16 cellular contexts compared by ENCODE assay signal in genomic region chr9:135184661-135185459, GRCh38.
DNase-seq lines count a peak whose midpoint lies in the region; ATAC-seq, FAIRE-seq and TF ChIP-seq lines count a peak whose summit lies in the region.
"Had no signal": no experiment of that assay in that cellular context is flagged by ENCODE, and none has a peak within 500 bp of the region (broad histone marks: within the 10 kb centered on the region; RNA-seq: fewer than 3 reads in every experiment).

No MANE protein-coding gene starts in this region.

- intact Hi-C loops in kidney (cut with DNase I) (no loop called here), Caco-2 (cut with micrococcal nuclease; ENCODE audit: unreplicated experiment) (no loop called here)

- H3K4me1 ChIP-seq in kidney (ENCODE audit: control insufficient read depth in 1 of 2, insufficient read depth in 1 of 2, low read depth in 1 of 2, low read length in 2 of 2) (peaks cover 0 to 4% of the 10 kb centered on the region in 2 donors), Caco-2 (no peaks in the 10 kb centered on the region)

- no TSS peak for BruUV-seq in Caco-2 (replicated peaks; lab: Mats Ljungman, UMichigan)

- H3K9me3 Mint-ChIP-seq in WTC11: no peaks in the 10 kb centered on the region
- H3K9me3 Mint-ChIP-seq in type B pancreatic cell: no peaks in the 10 kb centered on the region
- no peaks in the 10 kb centered on the region for H3K9me3 Mint-ChIP-seq in Caco-2 (ENCODE audit: unreplicated experiment)
- H3K9me3 Mint-ChIP-seq: CD4-positive, alpha-beta T cell had no signal

- H3K27me3 Mint-ChIP-seq in WTC11 (ENCODE audit: low read depth): peaks cover 3% of the 10 kb centered on the region; the same call in 1 of the 2 replicates
- H3K27me3 Mint-ChIP-seq in type B pancreatic cell: peaks cover 76% of the 10 kb centered on the region
- peaks cover 22% of the 10 kb centered on the region for H3K27me3 Mint-ChIP-seq in Caco-2 (ENCODE audit: insufficient read depth, unreplicated experiment)

- H3K4me1 Mint-ChIP-seq in WTC11: peaks cover 4% of the 10 kb centered on the region; the same call in 1 of the 2 replicates
- peaks cover 12% of the 10 kb centered on the region for H3K4me1 Mint-ChIP-seq in type B pancreatic cell (ENCODE audit: unreplicated experiment)
- H3K4me1 Mint-ChIP-seq in Caco-2 (ENCODE audit: low read depth, unreplicated experiment): no peaks in the 10 kb centered on the region

- no peak overlapping the region for H3K9ac ChIP-seq in kidney (ENCODE audit: low read length in 2 of 2)
- H3K9ac ChIP-seq: BLaER1 treated with 17β-estradiol and CSF1 and Interleukin-3, amounts not matched to agents 10 nM and 100 nM had no signal

- H3K36me3 Mint-ChIP-seq in WTC11 (no peaks in the 10 kb centered on the region), type B pancreatic cell (no peaks in the 10 kb centered on the region), Caco-2 (ENCODE audit: insufficient read depth, unreplicated experiment) (no peaks in the 10 kb centered on the region)

- no peak overlapping the region for H3K4me3 ChIP-seq in kidney (ENCODE audit: low read length in 2 of 2)
- H3K4me3 ChIP-seq in Caco-2 (ENCODE audit: low read depth, low read length): no peak overlapping the region
- H3K4me3 ChIP-seq: BLaER1 treated with 17β-estradiol and CSF1 and Interleukin-3, amounts not matched to agents 10 nM and 100 nM had no signal

- H3K27ac Mint-ChIP-seq in WTC11 (no peak overlapping the region), type B pancreatic cell (no peak overlapping the region), Caco-2 (ENCODE audit: unreplicated experiment) (no peak overlapping the region)
- H3K27ac Mint-ChIP-seq: CD4-positive, alpha-beta T cell had no signal

- POLR2A ChIA-PET in WTC11 (lab: Charles Lee): no interaction called here
- POLR2A ChIA-PET in Caco-2 (lab: Charles Lee): no interaction called here

- no peak for ATAC-seq in WTC11

- CTCF ChIA-PET in WTC11 (lab: Charles Lee) (no interaction called here), Caco-2 (lab: Charles Lee) (no interaction called here)

- FAIRE-seq in kidney (lab: Jason Lieb, UNC): no peak
- FAIRE-seq: H54 had no signal

- H3K9me3 ChIP-seq in kidney (ENCODE audit: control insufficient read depth in 1 of 2, low read length in 2 of 2): no peaks in the 10 kb centered on the region
- no peaks in the 10 kb centered on the region for H3K9me3 ChIP-seq in Caco-2
- H3K9me3 ChIP-seq: BLaER1 treated with 17β-estradiol and CSF1 and Interleukin-3, amounts not matched to agents 10 nM and 100 nM had no signal

- H3K4me3 Mint-ChIP-seq in WTC11: no peak overlapping the region
- peak overlapping the region; percentile 46 for H3K4me3 Mint-ChIP-seq in type B pancreatic cell
- no peak overlapping the region for H3K4me3 Mint-ChIP-seq in Caco-2 (ENCODE audit: unreplicated experiment)
- H3K4me3 Mint-ChIP-seq: CD4-positive, alpha-beta T cell had no signal

- H3K36me3 ChIP-seq in kidney (ENCODE audit: control insufficient read depth in 1 of 2, insufficient read depth in 2 of 2, low read length in 2 of 2) (no peaks in the 10 kb centered on the region), Caco-2 (ENCODE audit: control insufficient read depth, insufficient read depth, low read length) (no peaks in the 10 kb centered on the region)
- H3K36me3 ChIP-seq: BLaER1 treated with 17β-estradiol and CSF1 and Interleukin-3, amounts not matched to agents 10 nM and 100 nM had no signal

- H3K27ac ChIP-seq in kidney (ENCODE audit: low read depth in 2 of 2, low read length in 2 of 2): no peak overlapping the region
- H3K27ac ChIP-seq: BLaER1 treated with 17β-estradiol and CSF1 and Interleukin-3, amounts not matched to agents 10 nM and 100 nM; HL-60 had no signal

- peak; percentile 37 to 53 for DNase-seq in NCI-H524 (lab: John Stamatoyannopoulos, UW)
- no peak for DNase-seq in NCI-H524 treated with DMSO at 0.1 percent for 48 hours (lab: John Stamatoyannopoulos, UW)
- DNase-seq in WTC11 (ENCODE audit: low spot score): no peak
- DNase-seq in kidney: peak; percentile 56
- DNase-seq in type B pancreatic cell (ENCODE audit: extremely low spot score, unreplicated experiment): no peak
- DNase-seq in SIG-M5 (lab: John Stamatoyannopoulos, UW): no peak
- no peak for DNase-seq in NCI-H526 treated with DMSO at 0.1 percent for 48 hours (lab: John Stamatoyannopoulos, UW)
- no peak for DNase-seq in Caco-2
- DNase-seq: 8988T; AML-193; CD4-positive, alpha-beta T cell; DND-41; GF-D8 had no signal

- TF ChIP-seq CTCF in WTC11 (IDR thresholded peaks at IDR 0.05) (no peak), kidney (IDR thresholded peaks at IDR 0.05; ENCODE audit: borderline replicate concordance, extremely low read depth, insufficient read depth) (no peak), type B pancreatic cell (conservative IDR thresholded peaks at IDR 0.05) (no peak), Caco-2 (IDR thresholded peaks at IDR 0.05; ENCODE audit: insufficient read depth in 1 of 2, low read depth in 1 of 2, low read length in 1 of 2, severe bottlenecking in 1 of 2, unreplicated experiment in 1 of 2) (no peak)

- H3K27me3 ChIP-seq in Caco-2 (replicated peaks; ENCODE audit: control insufficient read depth, insufficient read depth, low read length): no peaks in the 10 kb centered on the region; the same call in 1 of the 2 replicates

TF ChIP-seq in WTC11, 78 proteins besides CTCF, POLR2A, EP300 and RAD21 (continues in another document):
- TF ChIP-seq CBFB (CRISPR knock-in tag; IDR thresholded peaks at IDR 0.05; ENCODE audit: low read depth) (no peak), ZNF396 (CRISPR knock-in tag; IDR thresholded peaks at IDR 0.05; ENCODE audit: borderline replicate concordance) (no peak), USF2 (CRISPR knock-in tag; IDR thresholded peaks at IDR 0.05) (peak; percentile 79), FOXP1 (CRISPR knock-in tag; IDR thresholded peaks at IDR 0.05; ENCODE audit: borderline replicate concordance) (no peak), MAX (CRISPR knock-in tag; IDR thresholded peaks at IDR 0.05) (no peak), USF1 (CRISPR knock-in tag; IDR thresholded peaks at IDR 0.05) (peak; percentile 56; the same call in 1 of the 2 replicates), SOX15 (CRISPR knock-in tag; IDR thresholded peaks at IDR 0.05) (no peak), ZSCAN18 (CRISPR knock-in tag; IDR thresholded peaks at IDR 0.05) (no peak), CREB1 (CRISPR knock-in tag; IDR thresholded peaks at IDR 0.05) (no peak), ARID4B (CRISPR knock-in tag; IDR thresholded peaks at IDR 0.05; ENCODE audit: borderline replicate concordance) (no peak)

Comparison
In these comparisons a context has a peak if more than half of its experiments do, and no peak if none do; other contexts are left out.
1. DNase-seq: peak in NCI-H524 (2 of 2) and kidney (single experiment); none in NCI-H524 treated with DMSO at 0.1 percent for 48 hours (single experiment), WTC11 (single experiment), type B pancreatic cell (single experiment), SIG-M5 (single experiment), NCI-H526 treated with DMSO at 0.1 percent for 48 hours (single experiment) and Caco-2 (0 of 2).